8 cellular contexts compared by ENCODE assay signal in genomic region chr2:231706731-231707624, GRCh38. TPM values are rescaled to one million over a fixed set of nuclear protein-coding genes. Genes with fewer than 3 reads are reported as not detected.
DNase-seq lines count a peak whose midpoint lies in the region; ATAC-seq and TF ChIP-seq lines count a peak whose summit lies in the region.

No MANE protein-coding gene starts in this region.

- H3K4me1 ChIP-seq in thoracic aorta (ENCODE audit: control insufficient read depth in 1 of 2, low read depth in 2 of 2), result peaks cover 16 to 29% of the 10 kb centered on the region in 2 donors

- H3K36me3 Mint-ChIP-seq in activated naive CD4-positive, alpha-beta T cell treated with anti-CD3 and anti-CD28 coated beads, Interleukin-2, amount 50 U/mL, for 24 hours, result peaks cover 14% of the 10 kb centered on the region

- TF ChIP-seq CTCF in HFF-Myc (IDR thresholded peaks at IDR 0.05; ENCODE audit: low read depth, low read length, missing control alignments) (peak; percentile 95), omental fat pad (IDR thresholded peaks at IDR 0.05) (peak in 1 of 3 donors; percentile 74), thoracic aorta (IDR thresholded peaks at IDR 0.05) (peak; percentile 51)

- H3K4me3 ChIP-seq in GM08714 (ENCODE audit: low read length) (peak overlapping the region; percentile 85), HFF-Myc (replicated peaks; ENCODE audit: low read depth, low read length) (peak overlapping the region; percentile 72), thoracic aorta (peak overlapping the region; percentile 92)

- no peaks in the 10 kb centered on the region for H3K9me3 ChIP-seq in thoracic aorta

- H3K27ac ChIP-seq in thoracic aorta, result peak overlapping the region; percentile 96 to 100

- H3K4me1 Mint-ChIP-seq in activated naive CD4-positive, alpha-beta T cell treated with anti-CD3 and anti-CD28 coated beads, Interleukin-2, amount 50 U/mL, for 24 hours, result peaks cover 16% of the 10 kb centered on the region

- ATAC-seq in omental fat pad (ENCODE audit: low FRiP score) (peak; percentile 67), thoracic aorta (ENCODE audit: insufficient number of reproducible peaks, low FRiP score, low read depth) (peak; percentile 44)

- H3K4me3 Mint-ChIP-seq in activated naive CD4-positive, alpha-beta T cell treated with anti-CD3 and anti-CD28 coated beads, Interleukin-2, amount 50 U/mL, for 24 hours, result peak overlapping the region; percentile 94

- DNase-seq in HFF-Myc (ENCODE audit: extremely low read depth, low read depth), result peak; percentile 97
- DNase-seq in MV-4-11 (lab: John Stamatoyannopoulos, UW), result peak; percentile 98
- DNase-seq in SK-N-DZ (ENCODE audit: low spot score), result peak; percentile 99
- peak; percentile 95 for DNase-seq in glomerular endothelial cell (ENCODE audit: extremely low read depth, low read depth, low spot score)
- DNase-seq in omental fat pad (ENCODE audit: low spot score), result peak; percentile 86
- DNase-seq in thoracic aorta (ENCODE audit: low spot score), result peak; percentile 89

- H3K27ac Mint-ChIP-seq in activated naive CD4-positive, alpha-beta T cell treated with anti-CD3 and anti-CD28 coated beads, Interleukin-2, amount 50 U/mL, for 24 hours, result peak overlapping the region; percentile 100

- no peaks in the 10 kb centered on the region for H3K9me3 Mint-ChIP-seq in activated naive CD4-positive, alpha-beta T cell treated with anti-CD3 and anti-CD28 coated beads, Interleukin-2, amount 50 U/mL, for 24 hours

- H3K36me3 ChIP-seq in thoracic aorta, result peaks cover 1% of the 10 kb centered on the region

- no peaks in the 10 kb centered on the region for H3K27me3 ChIP-seq in thoracic aorta (replicated peaks; ENCODE audit: insufficient read depth)

- no peaks in the 10 kb centered on the region for H3K27me3 Mint-ChIP-seq in activated naive CD4-positive, alpha-beta T cell treated with anti-CD3 and anti-CD28 coated beads, Interleukin-2, amount 50 U/mL, for 24 hours

RNA-seq across cellular contexts. Expression of gene PTMA, which starts 1.3 kb away (rescaled TPM):
- 2,656 and 2,739 TPM in 2 replicates for polyA plus RNA-seq in SK-N-DZ (2014; cell fraction: cytosol; rRNA removed)
- 1,394 and 1,766 TPM in 2 replicates for polyA plus RNA-seq in SK-N-DZ (2014; cell fraction: nucleus; rRNA removed)
- 815 and 859 TPM in 2 replicates for total RNA-seq in glomerular endothelial cell
- total RNA-seq in omental fat pad, result 1,000 to 10,000 TPM in 1 of 4 donors, 100 to 1,000 TPM in 3; 757 to 1,307 (median 926) TPM
- total RNA-seq in thoracic aorta, result 1,000 to 10,000 TPM in 1 of 2 donors, 100 to 1,000 TPM in 1; 700 to 1,022 TPM

Comparison
In these comparisons a context has a peak if more than half of its experiments do, and no peak if none do; other contexts are left out.
1. Peak in every context shown above with its lines: DNase-seq, ATAC-seq, H3K4me3 ChIP-seq and H3K27ac ChIP-seq.